ENCODE assay signal across 15 cellular contexts in the genomic region with DNA sequence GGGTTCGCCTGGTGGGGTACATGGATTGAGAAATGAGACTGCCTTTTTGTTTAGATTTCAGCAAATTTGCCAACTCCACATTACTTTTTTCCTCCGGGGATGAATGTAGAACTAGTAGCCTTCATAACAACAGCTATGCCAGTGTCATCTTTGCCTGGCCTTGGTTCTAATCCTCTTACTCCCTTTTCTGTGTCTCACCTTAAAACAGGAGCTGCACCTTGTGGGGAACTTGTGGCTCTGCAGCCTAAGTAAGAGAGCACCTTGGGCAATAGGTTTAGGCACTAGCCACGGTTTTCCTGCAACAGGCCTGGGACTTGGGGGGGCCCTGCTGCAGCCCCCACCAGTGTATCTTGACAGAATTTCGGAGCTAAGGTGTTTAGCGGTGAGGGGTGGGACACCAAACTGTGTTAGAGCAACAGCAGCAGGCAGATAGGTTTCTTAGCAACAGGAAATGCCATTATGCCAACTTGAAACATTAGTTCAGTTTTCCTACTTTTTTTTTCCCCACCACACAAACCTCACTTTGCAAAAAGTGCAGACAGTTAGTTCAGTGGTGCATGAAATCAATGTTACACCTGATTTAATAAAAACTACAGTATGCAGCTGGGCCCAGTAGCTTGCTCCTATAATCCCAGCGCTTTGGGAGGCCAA.
A peak's percentile ranks its signal among the peaks of the same experiment; 100 is the strongest.
DNase-seq lines count a peak whose midpoint lies in the region; ATAC-seq, FAIRE-seq and TF ChIP-seq lines count a peak whose summit lies in the region.
"Had no signal": no experiment of that assay in that cellular context is flagged by ENCODE, and none has a peak within 500 bp of the region (broad histone marks: within the 10 kb centered on the region; RNA-seq: fewer than 3 reads in every experiment).

No MANE protein-coding gene starts in this region.

- H3K27me3 Mint-ChIP-seq in H9 (ENCODE audit: low read depth) (no peaks in the 10 kb centered on the region), astrocyte (ENCODE audit: low read depth, unreplicated experiment) (peaks cover 1% of the 10 kb centered on the region)
- H3K27me3 Mint-ChIP-seq: dendritic cell treated with granulocyte-macrophage colony-stimulating factor and Interleukin-4, amounts not matched to agents 40 ng/mL and 50 ng/mL, for 4 days had no signal

- no peaks in the 10 kb centered on the region for H3K23me2 ChIP-seq in H9 (ENCODE audit: insufficient read length, low read depth, low read length, poor library complexity, severe bottlenecking)

- H3K18ac ChIP-seq in H9 (ENCODE audit: insufficient read length, low read depth, low read length) = no peak overlapping the region

- no peak overlapping the region for H3K4ac ChIP-seq in H9 (ENCODE audit: low read depth, low read length)

- no peak overlapping the region for H2BK12ac ChIP-seq in H9 (ENCODE audit: insufficient read length, low read depth, low read length)

- H2BK20ac ChIP-seq in H9 (ENCODE audit: low read depth, low read length, poor library complexity, severe bottlenecking) = no peak overlapping the region

- no peak overlapping the region for H2BK120ac ChIP-seq in H9 (ENCODE audit: low read depth, low read length, poor library complexity, severe bottlenecking)

- no CpG with 5 or more reads among the region's 6 CpGs for WGBS in H9 (ENCODE audit: extremely low coverage, insufficient read length, low lambda C conversion rate)

- no peaks in the 10 kb centered on the region for H3K79me1 ChIP-seq in H9 (ENCODE audit: insufficient read depth, low read depth, low read length, poor library complexity, severe bottlenecking)

- H3K27ac ChIP-seq in H9 (ENCODE audit: insufficient read length, low read depth, low read length) (no peak overlapping the region), astrocyte (ENCODE audit: low read depth, low read length) (no peak overlapping the region), muscle layer of colon (ENCODE audit: low read depth, low read length) (peak overlapping the region; percentile 22)

- H3K4me1 ChIP-seq in H9 (ENCODE audit: insufficient read depth, low read length) (no peaks in the 10 kb centered on the region), astrocyte (ENCODE audit: insufficient read depth, low read length) (peaks cover 9% of the 10 kb centered on the region), muscle layer of colon (ENCODE audit: insufficient read depth, low read length) (peaks cover 61% of the 10 kb centered on the region)

- H3K4me2 ChIP-seq in H9 (ENCODE audit: insufficient read depth, insufficient read length, low read length) (no peak overlapping the region), astrocyte (ENCODE audit: low read length) (no peak overlapping the region)

- no peaks in the 10 kb centered on the region for H3K27me3 ChIP-seq in GM06990 (replicated peaks; ENCODE audit: control insufficient read depth, insufficient read depth, low read length)
- H3K27me3 ChIP-seq in H9 (ENCODE audit: insufficient read depth, low read length) = no peaks in the 10 kb centered on the region
- no peaks in the 10 kb centered on the region for H3K27me3 ChIP-seq in astrocyte (ENCODE audit: insufficient read depth, low read length)
- H3K27me3 ChIP-seq in muscle layer of colon (ENCODE audit: control insufficient read depth in 1 of 2, insufficient read depth in 2 of 2, low read length in 2 of 2) = no peaks in the 10 kb centered on the region
- H3K27me3 ChIP-seq: adrenal gland had no signal

- H3K4me3 ChIP-seq in GM06990 (replicated peaks; ENCODE audit: low read depth, low read length) = no peak overlapping the region
- H3K4me3 ChIP-seq in astrocyte (ENCODE audit: insufficient read depth, low read depth, low read length) = no peak overlapping the region
- H3K4me3 ChIP-seq in muscle layer of colon (ENCODE audit: low read depth in 1 of 2, low read length in 2 of 2) = no peak overlapping the region
- H3K4me3 ChIP-seq: adrenal gland had no signal

- no peaks in the 10 kb centered on the region for H3K36me3 ChIP-seq in GM06990 (ENCODE audit: control insufficient read depth, insufficient read depth, low read length)
- H3K36me3 ChIP-seq in astrocyte (ENCODE audit: insufficient read depth, low read length) = no peaks in the 10 kb centered on the region
- H3K36me3 ChIP-seq in muscle layer of colon (ENCODE audit: insufficient read depth, low read length) = no peaks in the 10 kb centered on the region
- H3K36me3 ChIP-seq: adrenal gland had no signal

- H3K9ac ChIP-seq in H9 (ENCODE audit: extremely low read depth, insufficient read length, low read length) (no peak overlapping the region), astrocyte (ENCODE audit: low read length) (no peak overlapping the region), muscle layer of colon (ENCODE audit: low read length) (no peak overlapping the region)

- H2AFZ ChIP-seq in H9 (ENCODE audit: low read length) = no peak overlapping the region
- no peak overlapping the region for H2AFZ ChIP-seq in astrocyte (ENCODE audit: low read depth, low read length)

- peaks cover 2 to 6% of the 10 kb centered on the region in 2 experiments for H3K9me3 Mint-ChIP-seq in H9
- H3K9me3 Mint-ChIP-seq in astrocyte (ENCODE audit: unreplicated experiment) = peaks cover 5% of the 10 kb centered on the region

- H3K4me1 Mint-ChIP-seq in H9 (peaks cover 15 to 21% of the 10 kb centered on the region in 2 experiments), astrocyte (ENCODE audit: low read depth, unreplicated experiment) (peaks cover 22% of the 10 kb centered on the region)

- no peak overlapping the region for H3K14ac ChIP-seq in H9 (ENCODE audit: insufficient read depth, low read length)

- H3K9me3 ChIP-seq in H9 (ENCODE audit: control insufficient read depth, low read depth, low read length) (no peaks in the 10 kb centered on the region), astrocyte (ENCODE audit: insufficient read depth, low read depth, low read length) (no peaks in the 10 kb centered on the region), muscle layer of colon (ENCODE audit: low read length) (no peaks in the 10 kb centered on the region)
- H3K9me3 ChIP-seq: adrenal gland had no signal

- peak; percentile 10 for TF ChIP-seq CTCF in GM06990 (IDR thresholded peaks at IDR 0.05; ENCODE audit: insufficient read depth, low read length, poor library complexity, severe bottlenecking)
- TF ChIP-seq CTCF in H9 (conservative IDR thresholded peaks at IDR 0.05) = peak; percentile 49
- TF ChIP-seq CTCF in astrocyte (IDR thresholded peaks at IDR 0.05; ENCODE audit: insufficient read depth, low read depth, low read length) = no peak

- H3K36me3 Mint-ChIP-seq in H9 (ENCODE audit: insufficient read depth in 1 of 3, low read depth in 3 of 3) (peaks cover 0 to 6% (median 1%) of the 10 kb centered on the region in 3 experiments; a peak in 2 of 7 replicates), astrocyte (ENCODE audit: low read depth, unreplicated experiment) (no peaks in the 10 kb centered on the region)

- no peaks in the 10 kb centered on the region for H4K20me1 ChIP-seq in H9 (ENCODE audit: control insufficient read depth, insufficient read depth, insufficient read length)
- H4K20me1 ChIP-seq in astrocyte (ENCODE audit: insufficient read depth, low read length) = peaks cover 22% of the 10 kb centered on the region

- H4K8ac ChIP-seq in H9 (replicated peaks; ENCODE audit: insufficient read length, low read depth, low read length) = no peak overlapping the region

- H4K91ac ChIP-seq in H9 (ENCODE audit: insufficient read length, low read depth, low read length) = no peak overlapping the region

- ATAC-seq in HG03469 (IDR thresholded peaks at IDR 0.05; ENCODE audit: unreplicated experiment) = no peak
- ATAC-seq: activated CD4-positive, CD25-positive, alpha-beta regulatory T cell treated with anti-CD3 and anti-CD28 coated beads, Interleukin-2, amount 50 U/mL, for 24 hours; SK-N-SH treated with all-trans-retinoic acid at 6 μM for 48 hours had no signal

- no peak overlapping the region for H2AK5ac ChIP-seq in H9 (ENCODE audit: insufficient read length, low read length)

- H3K23ac ChIP-seq in H9 (ENCODE audit: insufficient read length, low read depth, low read length) = no peak overlapping the region

- H2BK15ac ChIP-seq in H9 (ENCODE audit: low read depth, low read length) = no peak overlapping the region

- no peak overlapping the region for H2BK5ac ChIP-seq in H9 (ENCODE audit: insufficient read length, low read length)

- H3K4me3 Mint-ChIP-seq in H9 = no peak overlapping the region
- H3K4me3 Mint-ChIP-seq in astrocyte (ENCODE audit: unreplicated experiment) = no peak overlapping the region
- H3K4me3 Mint-ChIP-seq: CD14-positive monocyte; dendritic cell treated with granulocyte-macrophage colony-stimulating factor and Interleukin-4, amounts not matched to agents 40 ng/mL and 50 ng/mL, for 4 days had no signal

- no peak for FAIRE-seq in astrocyte (lab: Jason Lieb, UNC)
- FAIRE-seq: G401.6 had no signal

- H3K56ac ChIP-seq in H9 (ENCODE audit: insufficient read length, low read depth, low read length) = no peak overlapping the region

- H4K5ac ChIP-seq in H9 (ENCODE audit: insufficient read length, low read depth, low read length) = no peak overlapping the region

- no peak overlapping the region for H3T11ph ChIP-seq in H9 (ENCODE audit: low read length)

- H3K27ac Mint-ChIP-seq in H9 (no peak overlapping the region), astrocyte (ENCODE audit: unreplicated experiment) (no peak overlapping the region)
- H3K27ac Mint-ChIP-seq: CD14-positive monocyte; dendritic cell treated with granulocyte-macrophage colony-stimulating factor and Interleukin-4, amounts not matched to agents 40 ng/mL and 50 ng/mL, for 4 days had no signal

- DNase-seq in GM06990 (ENCODE audit: extremely low read depth, insufficient read length) (no peak), H9 (no peak), astrocyte (ENCODE audit: low read depth) (peak; percentile 46), GOT3 (lab: John Stamatoyannopoulos, UW) (no peak), NCI-H1436 (lab: John Stamatoyannopoulos, UW) (no peak)
- DNase-seq: adrenal gland, IMR-90, NCI-H1930 had no signal

- H3K79me2 ChIP-seq in H9 (ENCODE audit: insufficient read depth, low read length) (no peaks in the 10 kb centered on the region), astrocyte (ENCODE audit: insufficient read depth, low read length) (no peaks in the 10 kb centered on the region)
